ENCODE assay signal across 8 cellular contexts in genomic region chr10:48482207-48482606, GRCh38.
"Had no signal": no experiment of that assay in that cellular context is flagged by ENCODE, and none has a peak within 500 bp of the region (broad histone marks: within the 10 kb centered on the region; RNA-seq: fewer than 3 reads in every experiment).

No MANE protein-coding gene starts in this region.

- H3K4me3 ChIP-seq: GM23338 had no signal

- DNase-seq: H9, HCEC 1CT, KG1 had no signal

- FAIRE-seq: H1, H54, HepG2 had no signal

- ATAC-seq: GM23338, HepG2 had no signal

- H3K4me2 ChIP-seq: GM23338 had no signal

- H3K27ac ChIP-seq: HL-60 had no signal

- H2AFZ ChIP-seq: GM23338 had no signal
